ENCODE assay signal across 11 cellular contexts in genomic region chr16:67399749-67400704, GRCh38. TPM values are rescaled to one million over a fixed set of nuclear protein-coding genes. Genes with fewer than 3 reads are reported as not detected.
DNase-seq lines count a peak whose midpoint lies in the region; ATAC-seq and TF ChIP-seq lines count a peak whose summit lies in the region.
"Had no signal": no experiment of that assay in that cellular context is flagged by ENCODE, and none has a peak within 500 bp of the region (broad histone marks: within the 10 kb centered on the region; RNA-seq: fewer than 3 reads in every experiment).

No MANE protein-coding gene starts in this region.

- no TSS peak for BruUV-seq in Panc1 (replicated peaks; lab: Mats Ljungman, UMichigan)

- ATAC-seq in Panc1 (peak; percentile 50), GM21423 (IDR thresholded peaks at IDR 0.05; ENCODE audit: unreplicated experiment) (no peak)

- intact Hi-C loops in Panc1 (cut with micrococcal nuclease; ENCODE audit: unreplicated experiment): no loop called here
- intact Hi-C loops in uterus (cut with DNase I; ENCODE audit: low total_unique reads): no loop called here

- no peak overlapping the region for H2AFZ ChIP-seq in osteoblast (ENCODE audit: low read length)

- DNase-seq in DMS153 (lab: John Stamatoyannopoulos, UW): peak; percentile 29
- DNase-seq in DMS153 treated with DMSO at 0.1 percent for 48 hours (lab: John Stamatoyannopoulos, UW; ENCODE audit: unreplicated experiment): no peak
- peak; percentile 76 for DNase-seq in NCI-H146 (lab: John Stamatoyannopoulos, UW)
- no peak for DNase-seq in Panc1 (ENCODE audit: low read depth, low spot score)
- DNase-seq in osteoblast (ENCODE audit: insufficient read length, low spot score, missing footprints): peak; percentile 62
- no peak for DNase-seq in SKM-1 treated with dmso at 0.1 percent for 144 hours (lab: John Stamatoyannopoulos, UW; ENCODE audit: unreplicated experiment)
- DNase-seq in uterus: no peak
- DNase-seq: activated gamma-delta T cell, tibial artery had no signal

- H3K79me2 ChIP-seq in osteoblast (ENCODE audit: insufficient read depth, low read length): no peaks in the 10 kb centered on the region

- CTCF ChIA-PET in Panc1 (lab: Charles Lee): interaction anchor here (0.6 to 1.2 kb wide), 5 partner anchors 9 to 139 kb away, joined by 3 read pairs; no protein-coding TSS in a partner anchor

- H3K9me3 ChIP-seq in Panc1 (ENCODE audit: control insufficient read depth, insufficient read depth, low read depth, low read length) (no peaks in the 10 kb centered on the region), osteoblast (ENCODE audit: low read depth, low read length) (no peaks in the 10 kb centered on the region), uterus (no peaks in the 10 kb centered on the region)
- H3K9me3 ChIP-seq: tibial artery had no signal

- in situ Hi-C loops in Panc1 (cut with HindIII; ENCODE audit: low pct_unique_long_range_greater_than_20kb, low sequenced_read_pairs): no loop called here

- no peak overlapping the region for H3K27ac ChIP-seq in Panc1 (ENCODE audit: low read length)
- H3K27ac ChIP-seq in osteoblast (ENCODE audit: low read depth, low read length): no peak overlapping the region
- H3K27ac ChIP-seq in uterus: no peak overlapping the region
- H3K27ac ChIP-seq: tibial artery had no signal

- no peak for TF ChIP-seq POLR2A in uterus (IDR thresholded peaks at IDR 0.05)

- POLR2A ChIA-PET in Panc1 (lab: Charles Lee): interaction anchor here (0.7 kb wide), 1 partner anchor 75 kb away, joined by 3 read pairs; no protein-coding TSS in a partner anchor

- no peaks in the 10 kb centered on the region for H4K20me1 ChIP-seq in osteoblast (ENCODE audit: insufficient read depth, low read length)

- peak overlapping the region; percentile 72 for H3K4me2 ChIP-seq in osteoblast (ENCODE audit: insufficient read depth, low read length)

- H3K27me3 ChIP-seq in Panc1 (ENCODE audit: control insufficient read depth, insufficient read depth, low read length): no peaks in the 10 kb centered on the region
- H3K27me3 ChIP-seq in osteoblast (ENCODE audit: insufficient read depth, low read length): peaks cover 5% of the 10 kb centered on the region
- no peaks in the 10 kb centered on the region for H3K27me3 ChIP-seq in uterus

- TF ChIP-seq CTCF in Panc1 (IDR thresholded peaks at IDR 0.05) (peak; percentile 64; the same call in 1 of the 2 replicates), osteoblast (IDR thresholded peaks at IDR 0.05; ENCODE audit: extremely low read depth, low read depth, low read length) (no peak), uterus (IDR thresholded peaks at IDR 0.05) (no peak)

- H3K36me3 ChIP-seq in Panc1 (ENCODE audit: control insufficient read depth, insufficient read depth, low read length) (no peaks in the 10 kb centered on the region), osteoblast (ENCODE audit: insufficient read depth, low read length) (no peaks in the 10 kb centered on the region), uterus (no peaks in the 10 kb centered on the region)

- H3K4me3 ChIP-seq in Panc1 (ENCODE audit: low read depth in 2 of 2, low read length in 2 of 2) (no peak overlapping the region), osteoblast (ENCODE audit: insufficient read depth, low read length) (no peak overlapping the region), uterus (no peak overlapping the region)
- H3K4me3 ChIP-seq: tibial artery had no signal

- H3K4me1 ChIP-seq in Panc1 (ENCODE audit: control insufficient read depth, insufficient read depth, low read length): no peaks in the 10 kb centered on the region
- H3K4me1 ChIP-seq in osteoblast (ENCODE audit: insufficient read depth, low read length): peaks cover 9% of the 10 kb centered on the region
- H3K4me1 ChIP-seq in uterus: peaks cover 0 to 17% of the 10 kb centered on the region in 2 donors

RNA-seq across cellular contexts. Expression of gene TPPP3, which starts 6.7 kb away (rescaled TPM):
- total RNA-seq in Panc1 (2021; ENCODE audit: unreplicated experiment) (0.95 TPM), osteoblast (0.59 and 0.72 TPM in 2 replicates), uterus (10 to 100 TPM; 13.4 to 26.6 (median 16.2) TPM)
- 6.0 TPM for polyA plus RNA-seq in Panc1 (2012; ENCODE audit: insufficient read length)
- total RNA-seq: T-helper 2 cell treated with Interferon-gamma antibody and Interleukin-4, amounts not matched to agents 100 ng/mL and 5 ng/mL, for 36 hours had no signal

RNA-seq across cellular contexts. Expression of gene ZDHHC1, which starts 16.2 kb away (rescaled TPM):
- total RNA-seq in Panc1 (2021; ENCODE audit: unreplicated experiment) (7.8 TPM), osteoblast (9.0 and 13.3 TPM in 2 replicates), uterus (10 to 100 TPM; 14.7 to 30.6 (median 25.6) TPM)
- polyA plus RNA-seq in Panc1 (2012; ENCODE audit: insufficient read length): 10.4 TPM

RNA-seq across cellular contexts. Expression of gene HSD11B2, which starts 30.9 kb away (rescaled TPM):
- 0.77 TPM for total RNA-seq in Panc1 (2021; ENCODE audit: unreplicated experiment)
- 1.0 TPM for polyA plus RNA-seq in Panc1 (2012; ENCODE audit: insufficient read length)
- total RNA-seq in osteoblast: not detected in 2 replicates
- total RNA-seq in uterus: 10 to 100 TPM in 2 of 4 donors, 1 to 10 TPM in 2; 1.2 to 82.1 (median 9.7) TPM

Comparison
In these comparisons a context has a peak if more than half of its experiments do, and no peak if none do; other contexts are left out.
1. DNase-seq: peak in DMS153 (single experiment), NCI-H146 (single experiment) and osteoblast (single experiment); none in DMS153 treated with DMSO at 0.1 percent for 48 hours (single experiment), Panc1 (single experiment), SKM-1 treated with dmso at 0.1 percent for 144 hours (single experiment) and uterus (0 of 2).